ENCODE assay signal across 1 cellular context in the genomic region with DNA sequence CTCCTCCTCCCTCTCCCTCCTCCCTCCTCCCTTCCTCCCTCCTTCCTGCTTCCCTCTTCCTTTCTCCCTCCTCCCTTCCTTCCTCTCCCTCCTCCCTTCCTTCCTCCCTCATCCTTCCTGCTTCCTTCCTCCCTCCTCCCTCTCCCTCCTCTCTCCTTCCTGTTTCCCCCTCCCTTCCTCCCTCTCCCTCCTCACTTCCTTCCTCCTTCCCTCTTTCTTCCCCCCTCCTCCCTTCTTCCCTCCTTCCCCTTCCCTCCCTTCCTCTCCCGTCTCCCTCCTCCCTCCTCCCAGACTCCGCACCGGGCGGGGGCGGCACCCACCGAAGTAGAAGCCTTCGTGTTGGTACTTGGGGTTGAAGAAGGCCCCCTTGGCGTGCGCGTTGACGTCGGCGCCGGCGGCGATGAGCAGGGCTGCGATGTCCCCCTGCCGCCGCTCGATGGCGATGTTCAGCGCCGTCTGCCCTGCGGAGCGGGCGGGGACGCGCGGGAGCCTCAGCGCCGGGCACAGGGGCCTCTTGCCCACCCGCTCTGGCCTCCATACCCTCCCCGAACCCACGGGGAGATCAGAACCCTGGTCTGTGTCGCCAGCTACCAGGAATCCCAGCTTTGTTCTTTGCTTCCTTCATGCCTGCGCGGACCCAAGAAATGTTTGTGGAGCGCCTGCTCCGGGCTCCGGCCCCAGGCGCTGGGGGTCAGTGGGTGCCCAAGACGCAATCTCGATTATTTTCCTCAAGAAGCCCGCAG.
TF ChIP-seq lines count a peak whose summit lies in the region.

No MANE protein-coding gene starts in this region.

TF ChIP-seq in WTC11, 78 proteins besides CTCF, POLR2A, EP300 and RAD21 (continued from another document):
- TF ChIP-seq, protein P1, sequence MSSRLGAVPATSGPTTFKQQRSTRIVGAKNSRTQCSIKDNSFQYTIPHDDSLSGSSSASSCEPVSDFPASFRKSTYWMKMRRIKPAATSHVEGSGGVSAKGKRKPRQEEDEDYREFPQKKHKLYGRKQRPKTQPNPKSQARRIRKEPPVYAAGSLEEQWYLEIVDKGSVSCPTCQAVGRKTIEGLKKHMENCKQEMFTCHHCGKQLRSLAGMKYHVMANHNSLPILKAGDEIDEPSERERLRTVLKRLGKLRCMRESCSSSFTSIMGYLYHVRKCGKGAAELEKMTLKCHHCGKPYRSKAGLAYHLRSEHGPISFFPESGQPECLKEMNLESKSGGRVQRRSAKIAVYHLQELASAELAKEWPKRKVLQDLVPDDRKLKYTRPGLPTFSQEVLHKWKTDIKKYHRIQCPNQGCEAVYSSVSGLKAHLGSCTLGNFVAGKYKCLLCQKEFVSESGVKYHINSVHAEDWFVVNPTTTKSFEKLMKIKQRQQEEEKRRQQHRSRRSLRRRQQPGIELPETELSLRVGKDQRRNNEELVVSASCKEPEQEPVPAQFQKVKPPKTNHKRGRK (CRISPR knock-in tag; IDR thresholded peaks at IDR 0.05; ENCODE audit: borderline replicate concordance): 0 out of 2 replicates have a peak, but pooled peaks have one; percentile 64
- TF ChIP-seq, protein P2, sequence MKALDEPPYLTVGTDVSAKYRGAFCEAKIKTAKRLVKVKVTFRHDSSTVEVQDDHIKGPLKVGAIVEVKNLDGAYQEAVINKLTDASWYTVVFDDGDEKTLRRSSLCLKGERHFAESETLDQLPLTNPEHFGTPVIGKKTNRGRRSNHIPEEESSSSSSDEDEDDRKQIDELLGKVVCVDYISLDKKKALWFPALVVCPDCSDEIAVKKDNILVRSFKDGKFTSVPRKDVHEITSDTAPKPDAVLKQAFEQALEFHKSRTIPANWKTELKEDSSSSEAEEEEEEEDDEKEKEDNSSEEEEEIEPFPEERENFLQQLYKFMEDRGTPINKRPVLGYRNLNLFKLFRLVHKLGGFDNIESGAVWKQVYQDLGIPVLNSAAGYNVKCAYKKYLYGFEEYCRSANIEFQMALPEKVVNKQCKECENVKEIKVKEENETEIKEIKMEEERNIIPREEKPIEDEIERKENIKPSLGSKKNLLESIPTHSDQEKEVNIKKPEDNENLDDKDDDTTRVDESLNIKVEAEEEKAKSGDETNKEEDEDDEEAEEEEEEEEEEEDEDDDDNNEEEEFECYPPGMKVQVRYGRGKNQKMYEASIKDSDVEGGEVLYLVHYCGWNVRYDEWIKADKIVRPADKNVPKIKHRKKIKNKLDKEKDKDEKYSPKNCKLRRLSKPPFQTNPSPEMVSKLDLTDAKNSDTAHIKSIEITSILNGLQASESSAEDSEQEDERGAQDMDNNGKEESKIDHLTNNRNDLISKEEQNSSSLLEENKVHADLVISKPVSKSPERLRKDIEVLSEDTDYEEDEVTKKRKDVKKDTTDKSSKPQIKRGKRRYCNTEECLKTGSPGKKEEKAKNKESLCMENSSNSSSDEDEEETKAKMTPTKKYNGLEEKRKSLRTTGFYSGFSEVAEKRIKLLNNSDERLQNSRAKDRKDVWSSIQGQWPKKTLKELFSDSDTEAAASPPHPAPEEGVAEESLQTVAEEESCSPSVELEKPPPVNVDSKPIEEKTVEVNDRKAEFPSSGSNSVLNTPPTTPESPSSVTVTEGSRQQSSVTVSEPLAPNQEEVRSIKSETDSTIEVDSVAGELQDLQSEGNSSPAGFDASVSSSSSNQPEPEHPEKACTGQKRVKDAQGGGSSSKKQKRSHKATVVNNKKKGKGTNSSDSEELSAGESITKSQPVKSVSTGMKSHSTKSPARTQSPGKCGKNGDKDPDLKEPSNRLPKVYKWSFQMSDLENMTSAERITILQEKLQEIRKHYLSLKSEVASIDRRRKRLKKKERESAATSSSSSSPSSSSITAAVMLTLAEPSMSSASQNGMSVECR (CRISPR knock-in tag; IDR thresholded peaks at IDR 0.05; ENCODE audit: borderline replicate concordance): no peak
- peak; percentile 96 for TF ChIP-seq ZNF263 (CRISPR knock-in tag; IDR thresholded peaks at IDR 0.05; ENCODE audit: low read depth)
- TF ChIP-seq, protein P3, sequence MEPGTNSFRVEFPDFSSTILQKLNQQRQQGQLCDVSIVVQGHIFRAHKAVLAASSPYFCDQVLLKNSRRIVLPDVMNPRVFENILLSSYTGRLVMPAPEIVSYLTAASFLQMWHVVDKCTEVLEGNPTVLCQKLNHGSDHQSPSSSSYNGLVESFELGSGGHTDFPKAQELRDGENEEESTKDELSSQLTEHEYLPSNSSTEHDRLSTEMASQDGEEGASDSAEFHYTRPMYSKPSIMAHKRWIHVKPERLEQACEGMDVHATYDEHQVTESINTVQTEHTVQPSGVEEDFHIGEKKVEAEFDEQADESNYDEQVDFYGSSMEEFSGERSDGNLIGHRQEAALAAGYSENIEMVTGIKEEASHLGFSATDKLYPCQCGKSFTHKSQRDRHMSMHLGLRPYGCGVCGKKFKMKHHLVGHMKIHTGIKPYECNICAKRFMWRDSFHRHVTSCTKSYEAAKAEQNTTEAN (CRISPR knock-in tag; IDR thresholded peaks at IDR 0.05): 0 out of 2 replicates have a peak, but pooled peaks have one; percentile 23
